ENCODE assay signal across 1 cellular context in genomic region chr2:201831469-201831868, GRCh38.
TF ChIP-seq lines count a peak whose summit lies in the region.

No MANE protein-coding gene starts in this region.

TF ChIP-seq in SK-N-SH, 30 proteins besides CTCF, POLR2A, EP300 and RAD21 (continued from another document):
- TF ChIP-seq USF1 (IDR thresholded peaks at IDR 0.05; ENCODE audit: borderline replicate concordance, low read depth) = no peak
